Comparison of ENCODE assay signal across 1 cellular context in genomic region chr5:113266227-113266912, GRCh38.
TF ChIP-seq lines count a peak whose summit lies in the region.

No MANE protein-coding gene starts in this region.

TF ChIP-seq in GM23338, 12 proteins besides CTCF, POLR2A, EP300 and RAD21 (continued from another document):
- TF ChIP-seq ZNF462 (CRISPR knock-in tag; IDR thresholded peaks at IDR 0.05) (no peak), ZNF331 (CRISPR knock-in tag; IDR thresholded peaks at IDR 0.05; ENCODE audit: low read depth) (no peak), EZH2phosphoT487 (IDR thresholded peaks at IDR 0.05; ENCODE audit: unreplicated experiment) (no peak), EZH2 (IDR thresholded peaks at IDR 0.05; ENCODE audit: low read depth, unreplicated experiment) (no peak), CREB1 (CRISPR knock-in tag; IDR thresholded peaks at IDR 0.05; ENCODE audit: low read depth) (no peak), NANOG (IDR thresholded peaks at IDR 0.05; ENCODE audit: borderline replicate concordance) (no peak)
TF ChIP-seq in GM23338: peak in this region for 0.
